1 cellular context compared by ENCODE assay signal in the genomic region with DNA sequence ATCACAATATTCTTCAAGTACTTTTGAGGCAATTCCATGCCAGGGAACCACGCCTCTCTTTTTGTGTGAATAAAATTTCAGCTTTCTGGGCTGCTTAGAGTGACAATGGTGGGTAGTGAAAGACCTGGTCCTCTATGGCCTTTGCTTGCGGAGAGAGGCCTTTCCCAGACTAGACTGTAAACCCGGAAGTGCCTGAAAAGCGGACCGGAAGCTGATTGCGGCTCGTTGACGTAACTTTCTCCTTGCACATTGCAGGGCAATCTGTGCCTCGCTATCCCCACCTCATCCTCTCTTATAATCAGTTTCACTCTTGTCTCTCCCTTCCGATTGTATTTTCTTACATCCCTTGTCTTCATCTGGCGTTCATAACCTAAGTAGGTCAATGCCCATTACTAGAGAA.
TF ChIP-seq lines count a peak whose summit lies in the region.

No MANE protein-coding gene starts in this region.

TF ChIP-seq in IMR-90, 13 proteins besides CTCF, POLR2A, EP300 and RAD21:
- TF ChIP-seq CEBPB (IDR thresholded peaks at IDR 0.05; ENCODE audit: low read depth, low read length) (no peak), SMC3 (IDR thresholded peaks at IDR 0.05; ENCODE audit: low read depth, low read length) (no peak), RCOR1 (IDR thresholded peaks at IDR 0.05; ENCODE audit: insufficient replicate concordance, low read length) (no peak), MAZ (IDR thresholded peaks at IDR 0.05; ENCODE audit: borderline replicate concordance, low read depth, low read length) (no peak), BHLHE40 (IDR thresholded peaks at IDR 0.05; ENCODE audit: low read depth, low read length) (no peak), FOS (IDR thresholded peaks at IDR 0.05; ENCODE audit: low read depth, low read length) (no peak), MXI1 (IDR thresholded peaks at IDR 0.05; ENCODE audit: borderline replicate concordance, low read depth, low read length) (no peak), ELK1 (IDR thresholded peaks at IDR 0.05; ENCODE audit: borderline replicate concordance, low read depth, low read length) (no peak), MAFK (IDR thresholded peaks at IDR 0.05; ENCODE audit: low read depth, low read length) (no peak), RFX5 (IDR thresholded peaks at IDR 0.05; ENCODE audit: low read depth, low read length) (no peak), CHD1 (IDR thresholded peaks at IDR 0.05; ENCODE audit: low read depth, low read length) (no peak), USF2 (IDR thresholded peaks at IDR 0.05; ENCODE audit: low read depth, low read length) (no peak), NFE2L2 (IDR thresholded peaks at IDR 0.05; ENCODE audit: low read depth, low read length) (no peak)
